1 cellular context compared by ENCODE assay signal in the genomic region with DNA sequence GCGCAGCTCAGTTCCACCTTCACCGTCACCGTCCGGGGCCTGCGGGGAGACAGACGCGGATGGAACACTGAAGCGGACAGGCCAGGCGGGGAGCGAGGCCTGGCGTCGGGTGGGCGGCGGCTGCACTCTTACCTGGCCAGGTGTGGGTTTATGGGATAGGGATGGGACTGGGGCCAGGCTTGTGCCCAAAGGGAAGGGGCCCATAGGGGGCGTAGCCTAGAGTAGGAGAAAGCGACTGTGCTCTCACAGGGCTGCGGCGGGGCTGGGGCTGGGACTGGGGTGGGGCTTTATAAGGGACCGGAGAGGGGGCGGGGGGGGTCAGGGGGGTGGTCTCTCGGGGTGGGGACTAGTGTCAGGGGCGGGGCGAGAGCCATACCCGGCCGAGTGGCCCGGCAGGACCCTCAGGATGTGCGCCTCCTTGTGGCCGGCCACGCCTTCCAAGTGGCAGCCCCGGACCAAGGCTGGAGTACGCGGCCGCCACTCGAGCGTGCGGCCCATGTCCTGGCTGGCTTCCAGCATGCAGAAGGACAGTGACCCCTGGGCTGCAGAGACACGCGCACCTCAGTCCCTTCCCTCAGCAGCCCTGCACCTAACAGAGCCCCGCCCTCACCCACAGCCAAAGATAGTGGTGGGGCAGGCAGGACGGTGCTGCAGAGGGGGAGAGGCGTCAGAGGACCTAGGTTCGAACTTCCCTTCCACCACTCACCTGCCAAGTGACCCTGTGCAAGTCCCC.
A peak's percentile ranks its signal among the peaks of the same experiment; 100 is the strongest.
TF ChIP-seq lines count a peak whose summit lies in the region.

No MANE protein-coding gene starts in this region.

TF ChIP-seq in HepG2, 621 proteins besides CTCF, POLR2A, EP300 and RAD21 (continued from another document):
- TF ChIP-seq, protein P1, sequence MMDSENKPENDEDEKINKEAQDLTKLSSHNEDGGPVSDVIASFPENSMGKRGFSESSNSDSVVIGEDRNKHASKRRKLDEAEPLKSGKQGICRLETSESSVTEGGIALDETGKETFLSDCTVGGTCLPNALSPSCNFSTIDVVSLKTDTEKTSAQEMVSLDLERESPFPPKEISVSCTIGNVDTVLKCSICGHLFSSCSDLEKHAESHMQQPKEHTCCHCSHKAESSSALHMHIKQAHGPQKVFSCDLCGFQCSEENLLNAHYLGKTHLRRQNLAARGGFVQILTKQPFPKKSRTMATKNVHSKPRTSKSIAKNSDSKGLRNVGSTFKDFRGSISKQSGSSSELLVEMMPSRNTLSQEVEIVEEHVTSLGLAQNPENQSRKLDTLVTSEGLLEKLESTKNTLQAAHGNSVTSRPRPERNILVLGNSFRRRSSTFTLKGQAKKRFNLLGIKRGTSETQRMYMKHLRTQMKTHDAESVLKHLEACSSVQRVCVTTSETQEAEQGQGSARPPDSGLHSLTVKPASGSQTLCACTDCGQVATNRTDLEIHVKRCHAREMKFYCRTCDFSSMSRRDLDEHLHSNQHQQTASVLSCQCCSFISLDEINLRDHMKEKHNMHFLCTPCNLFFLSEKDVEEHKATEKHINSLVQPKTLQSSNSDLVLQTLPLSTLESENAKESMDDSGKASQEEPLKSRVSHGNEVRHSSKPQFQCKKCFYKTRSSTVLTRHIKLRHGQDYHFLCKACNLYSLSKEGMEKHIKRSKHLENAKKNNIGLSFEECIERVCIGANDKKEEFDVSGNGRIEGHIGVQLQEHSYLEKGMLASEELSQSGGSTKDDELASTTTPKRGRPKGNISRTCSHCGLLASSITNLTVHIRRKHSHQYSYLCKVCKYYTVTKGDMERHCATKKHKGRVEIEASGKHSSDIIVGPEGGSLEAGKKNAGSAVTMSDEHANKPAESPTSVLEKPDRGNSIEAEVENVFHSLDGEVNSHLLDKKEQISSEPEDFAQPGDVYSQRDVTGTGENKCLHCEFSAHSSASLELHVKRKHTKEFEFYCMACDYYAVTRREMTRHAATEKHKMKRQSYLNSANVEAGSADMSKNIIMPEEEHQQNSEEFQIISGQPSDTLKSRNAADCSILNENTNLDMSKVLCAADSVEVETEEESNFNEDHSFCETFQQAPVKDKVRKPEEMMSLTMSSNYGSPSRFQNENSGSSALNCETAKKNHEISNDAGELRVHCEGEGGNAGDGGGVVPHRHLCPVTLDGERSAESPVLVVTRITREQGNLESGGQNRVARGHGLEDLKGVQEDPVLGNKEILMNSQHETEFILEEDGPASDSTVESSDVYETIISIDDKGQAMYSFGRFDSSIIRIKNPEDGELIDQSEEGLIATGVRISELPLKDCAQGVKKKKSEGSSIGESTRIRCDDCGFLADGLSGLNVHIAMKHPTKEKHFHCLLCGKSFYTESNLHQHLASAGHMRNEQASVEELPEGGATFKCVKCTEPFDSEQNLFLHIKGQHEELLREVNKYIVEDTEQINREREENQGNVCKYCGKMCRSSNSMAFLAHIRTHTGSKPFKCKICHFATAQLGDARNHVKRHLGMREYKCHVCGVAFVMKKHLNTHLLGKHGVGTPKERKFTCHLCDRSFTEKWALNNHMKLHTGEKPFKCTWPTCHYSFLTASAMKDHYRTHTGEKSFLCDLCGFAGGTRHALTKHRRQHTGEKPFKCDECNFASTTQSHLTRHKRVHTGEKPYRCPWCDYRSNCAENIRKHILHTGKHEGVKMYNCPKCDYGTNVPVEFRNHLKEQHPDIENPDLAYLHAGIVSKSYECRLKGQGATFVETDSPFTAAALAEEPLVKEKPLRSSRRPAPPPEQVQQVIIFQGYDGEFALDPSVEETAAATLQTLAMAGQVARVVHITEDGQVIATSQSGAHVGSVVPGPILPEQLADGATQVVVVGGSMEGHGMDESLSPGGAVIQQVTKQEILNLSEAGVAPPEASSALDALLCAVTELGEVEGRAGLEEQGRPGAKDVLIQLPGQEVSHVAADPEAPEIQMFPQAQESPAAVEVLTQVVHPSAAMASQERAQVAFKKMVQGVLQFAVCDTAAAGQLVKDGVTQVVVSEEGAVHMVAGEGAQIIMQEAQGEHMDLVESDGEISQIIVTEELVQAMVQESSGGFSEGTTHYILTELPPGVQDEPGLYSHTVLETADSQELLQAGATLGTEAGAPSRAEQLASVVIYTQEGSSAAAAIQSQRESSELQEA (CRISPR knock-in tag; IDR thresholded peaks at IDR 0.05; ENCODE audit: not compliant biosample characterization), result no peak
- TF ChIP-seq SPEN (CRISPR knock-in tag; IDR thresholded peaks at IDR 0.05; ENCODE audit: low read depth), result 0 out of 2 replicates have a peak, but pooled peaks have one; percentile 31
- peak; percentile 72 for TF ChIP-seq ZNF451 (CRISPR knock-in tag; IDR thresholded peaks at IDR 0.05)
- TF ChIP-seq ZNF672 (CRISPR knock-in tag; IDR thresholded peaks at IDR 0.05), result no peak
- TF ChIP-seq, protein P2, sequence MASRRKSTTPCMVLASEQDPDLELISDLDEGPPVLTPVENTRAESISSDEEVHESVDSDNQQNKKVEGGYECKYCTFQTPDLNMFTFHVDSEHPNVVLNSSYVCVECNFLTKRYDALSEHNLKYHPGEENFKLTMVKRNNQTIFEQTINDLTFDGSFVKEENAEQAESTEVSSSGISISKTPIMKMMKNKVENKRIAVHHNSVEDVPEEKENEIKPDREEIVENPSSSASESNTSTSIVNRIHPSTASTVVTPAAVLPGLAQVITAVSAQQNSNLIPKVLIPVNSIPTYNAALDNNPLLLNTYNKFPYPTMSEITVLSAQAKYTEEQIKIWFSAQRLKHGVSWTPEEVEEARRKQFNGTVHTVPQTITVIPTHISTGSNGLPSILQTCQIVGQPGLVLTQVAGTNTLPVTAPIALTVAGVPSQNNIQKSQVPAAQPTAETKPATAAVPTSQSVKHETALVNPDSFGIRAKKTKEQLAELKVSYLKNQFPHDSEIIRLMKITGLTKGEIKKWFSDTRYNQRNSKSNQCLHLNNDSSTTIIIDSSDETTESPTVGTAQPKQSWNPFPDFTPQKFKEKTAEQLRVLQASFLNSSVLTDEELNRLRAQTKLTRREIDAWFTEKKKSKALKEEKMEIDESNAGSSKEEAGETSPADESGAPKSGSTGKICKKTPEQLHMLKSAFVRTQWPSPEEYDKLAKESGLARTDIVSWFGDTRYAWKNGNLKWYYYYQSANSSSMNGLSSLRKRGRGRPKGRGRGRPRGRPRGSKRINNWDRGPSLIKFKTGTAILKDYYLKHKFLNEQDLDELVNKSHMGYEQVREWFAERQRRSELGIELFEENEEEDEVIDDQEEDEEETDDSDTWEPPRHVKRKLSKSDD (CRISPR knock-in tag; IDR thresholded peaks at IDR 0.05; ENCODE audit: low read depth), result 0 out of 2 replicates have a peak, but pooled peaks have one; percentile 65
